23 cellular contexts compared by ENCODE assay signal in genomic region chr12:65930114-65930828, GRCh38.
DNase-seq lines count a peak whose midpoint lies in the region; ATAC-seq and TF ChIP-seq lines count a peak whose summit lies in the region.
"Had no signal": no experiment of that assay in that cellular context is flagged by ENCODE, and none has a peak within 500 bp of the region (broad histone marks: within the 10 kb centered on the region; RNA-seq: fewer than 3 reads in every experiment).

No MANE protein-coding gene starts in this region.

- peak overlapping the region; percentile 13 for H3K4me3 Mint-ChIP-seq in Caco-2 (ENCODE audit: unreplicated experiment)
- H3K4me3 Mint-ChIP-seq: activated naive CD4-positive, alpha-beta T cell treated with anti-CD3 and anti-CD28 coated beads, Interleukin-2, amount 10 ng/mL, durations not matched to agents 7 days and 5 days; CD4-positive, alpha-beta T cell; dendritic cell treated with granulocyte-macrophage colony-stimulating factor and Interleukin-4, amounts not matched to agents 40 ng/mL and 50 ng/mL, for 4 days; stimulated activated naive B cell treated with anti-CD40 and anti-IgM and Interleukin-4, amounts not matched to agents 10 μg/mL and 1 μg/mL and 100 μg/mL, for 72 hours had no signal

- H3K27ac Mint-ChIP-seq in Caco-2 (ENCODE audit: unreplicated experiment), result peak overlapping the region; percentile 49
- H3K27ac Mint-ChIP-seq: activated naive CD4-positive, alpha-beta T cell treated with anti-CD3 and anti-CD28 coated beads, Interleukin-2, amount 10 ng/mL, durations not matched to agents 7 days and 5 days; CD4-positive, alpha-beta T cell; dendritic cell treated with granulocyte-macrophage colony-stimulating factor and Interleukin-4, amounts not matched to agents 40 ng/mL and 50 ng/mL, for 4 days; stimulated activated naive B cell treated with anti-CD40 and anti-IgM and Interleukin-4, amounts not matched to agents 10 μg/mL and 1 μg/mL and 100 μg/mL, for 72 hours had no signal

- peaks cover 92% of the 10 kb centered on the region for H3K79me2 ChIP-seq in osteoblast (ENCODE audit: insufficient read depth, low read length)

- BruUV-seq in Caco-2 (replicated peaks; lab: Mats Ljungman, UMichigan), result no TSS peak

- peaks cover 2% of the 10 kb centered on the region for H4K20me1 ChIP-seq in osteoblast (ENCODE audit: insufficient read depth, low read length)

- H3K36me3 Mint-ChIP-seq in Caco-2 (ENCODE audit: insufficient read depth, unreplicated experiment), result no peaks in the 10 kb centered on the region
- H3K36me3 Mint-ChIP-seq: activated naive CD4-positive, alpha-beta T cell treated with anti-CD3 and anti-CD28 coated beads, Interleukin-2, amount 10 ng/mL, durations not matched to agents 7 days and 5 days; stimulated activated naive B cell treated with anti-CD40 and anti-IgM and Interleukin-4, amounts not matched to agents 10 μg/mL and 1 μg/mL and 100 μg/mL, for 72 hours had no signal

- TF ChIP-seq CTCF in Caco-2 (IDR thresholded peaks at IDR 0.05; ENCODE audit: insufficient read depth in 1 of 2, low read depth in 1 of 2, low read length in 1 of 2, severe bottlenecking in 1 of 2, unreplicated experiment in 1 of 2) (no peak), osteoblast (IDR thresholded peaks at IDR 0.05; ENCODE audit: extremely low read depth, low read depth, low read length) (no peak)

- CTCF ChIA-PET in Caco-2 (lab: Charles Lee), result interaction anchor here (0.5 to 1.2 kb wide), 4 partner anchors 14 to 328 kb away, joined by 3 to 8 read pairs (median 4); no protein-coding TSS in a partner anchor

- H3K36me3 ChIP-seq in Caco-2 (ENCODE audit: control insufficient read depth, insufficient read depth, low read length) (no peaks in the 10 kb centered on the region), osteoblast (ENCODE audit: insufficient read depth, low read length) (peaks cover 39% of the 10 kb centered on the region), HAP-1 (replicated peaks) (no peaks in the 10 kb centered on the region; the same call in 1 of the 2 replicates)
- H3K36me3 ChIP-seq: heart right ventricle had no signal

- H3K4me3 ChIP-seq in Caco-2 (ENCODE audit: low read depth, low read length), result no peak overlapping the region
- H3K4me3 ChIP-seq in osteoblast (ENCODE audit: insufficient read depth, low read length), result no peak overlapping the region
- H3K4me3 ChIP-seq in HAP-1, result no peak overlapping the region
- H3K4me3 ChIP-seq: heart right ventricle, skin epidermis, testis had no signal

- in situ Hi-C loops in HAP-1 (cut with MboI; ENCODE audit: low sequenced_read_pairs), result no loop called here

- H3K27ac ChIP-seq in epithelial cell of prostate, result peak overlapping the region; percentile 42
- H3K27ac ChIP-seq in osteoblast (ENCODE audit: low read depth, low read length), result peak overlapping the region; percentile 3
- H3K27ac ChIP-seq: heart right ventricle, skin epidermis, testis had no signal

- H3K9me3 ChIP-seq in Caco-2 (no peaks in the 10 kb centered on the region), osteoblast (ENCODE audit: low read depth, low read length) (no peaks in the 10 kb centered on the region), HAP-1 (no peaks in the 10 kb centered on the region)
- H3K9me3 ChIP-seq: heart right ventricle, testis had no signal

- intact Hi-C loops in Caco-2 (cut with micrococcal nuclease; ENCODE audit: unreplicated experiment), result loop anchor here (5.0 kb wide), 1 partner anchor 157 kb away; no protein-coding TSS in a partner anchor

- H3K27me3 Mint-ChIP-seq in Caco-2 (ENCODE audit: insufficient read depth, unreplicated experiment), result no peaks in the 10 kb centered on the region
- H3K27me3 Mint-ChIP-seq: dendritic cell treated with granulocyte-macrophage colony-stimulating factor and Interleukin-4, amounts not matched to agents 40 ng/mL and 50 ng/mL, for 4 days; stimulated activated naive B cell treated with anti-CD40 and anti-IgM and Interleukin-4, amounts not matched to agents 10 μg/mL and 1 μg/mL and 100 μg/mL, for 72 hours had no signal

- H3K4me2 ChIP-seq in osteoblast (ENCODE audit: insufficient read depth, low read length), result no peak overlapping the region

- peaks cover 76% of the 10 kb centered on the region for H3K4me1 ChIP-seq in Caco-2
- peaks cover 44% of the 10 kb centered on the region for H3K4me1 ChIP-seq in osteoblast (ENCODE audit: insufficient read depth, low read length)
- H3K4me1 ChIP-seq in HAP-1, result peaks cover 19% of the 10 kb centered on the region
- H3K4me1 ChIP-seq: testis had no signal

- no peaks in the 10 kb centered on the region for H3K9me3 Mint-ChIP-seq in Caco-2 (ENCODE audit: unreplicated experiment)
- H3K9me3 Mint-ChIP-seq: activated naive CD4-positive, alpha-beta T cell treated with anti-CD3 and anti-CD28 coated beads, Interleukin-2, amount 10 ng/mL, durations not matched to agents 7 days and 5 days; CD4-positive, alpha-beta T cell; dendritic cell treated with granulocyte-macrophage colony-stimulating factor and Interleukin-4, amounts not matched to agents 40 ng/mL and 50 ng/mL, for 4 days; stimulated activated naive B cell treated with anti-CD40 and anti-IgM and Interleukin-4, amounts not matched to agents 10 μg/mL and 1 μg/mL and 100 μg/mL, for 72 hours had no signal

- DNase-seq in Caco-2 (peak; percentile 48 to 63), LoVo (ENCODE audit: low spot score) (peak; percentile 45), epithelial cell of prostate (ENCODE audit: low read depth, low spot score) (no peak), osteoblast (ENCODE audit: insufficient read length, low spot score, missing footprints) (no peak), SIG-M5 treated with dmso at 0.1 percent for 504 hours (lab: John Stamatoyannopoulos, UW; ENCODE audit: unreplicated experiment) (no peak), HAP-1 (ENCODE audit: low spot score in 2 of 2) (no peak), DMS114 treated with DMSO at 0.1 percent for 48 hours (lab: John Stamatoyannopoulos, UW; ENCODE audit: unreplicated experiment) (no peak)
- DNase-seq: activated CD4-positive, CD25-positive, alpha-beta regulatory T cell; activated naive CD4-positive, alpha-beta T cell treated with anti-CD3 and anti-CD28 coated beads, Interleukin-2, amount 10 ng/mL, durations not matched to agents 7 days and 5 days; activated T-cell treated with anti-CD3 and anti-CD28 coated beads, Interleukin-2, amount 50 U/mL, for 48 hours; CD4-positive, alpha-beta T cell; DMS79 treated with DMSO at 0.1 percent for 48 hours; heart right ventricle; left ventricle myocardium superior; NCI-H2081 treated with DMSO at 0.1 percent for 48 hours; NCI-H510A; stimulated activated CD4-positive, alpha-beta T cell treated with anti-CD3 and anti-CD28 coated beads, Interleukin-2, amount 100 ng/mL, for 48 hours; stimulated activated naive B cell treated with anti-CD40 and anti-IgM and Interleukin-4, amounts not matched to agents 10 μg/mL and 1 μg/mL and 100 μg/mL, for 72 hours; T-helper 9 cell; testis had no signal

- POLR2A ChIA-PET in Caco-2 (lab: Charles Lee), result interaction anchor here (1.1 kb wide), 1 partner anchor 761 kb away, joined by 3 read pairs; the partner anchor contains the start of gene LEMD3

- H3K27me3 ChIP-seq in Caco-2 (replicated peaks; ENCODE audit: control insufficient read depth, insufficient read depth, low read length) (no peaks in the 10 kb centered on the region), osteoblast (ENCODE audit: insufficient read depth, low read length) (no peaks in the 10 kb centered on the region), HAP-1 (ENCODE audit: low read depth) (no peaks in the 10 kb centered on the region)
- H3K27me3 ChIP-seq: testis had no signal

- no peak for ATAC-seq in HG03139 (IDR thresholded peaks at IDR 0.05; ENCODE audit: unreplicated experiment)
- ATAC-seq: heart right ventricle; left ventricle myocardium superior; stimulated activated naive B cell treated with anti-CD40 and anti-IgM and Interleukin-4, amounts not matched to agents 10 μg/mL and 1 μg/mL and 100 μg/mL, for 72 hours had no signal

- H3K4me1 Mint-ChIP-seq in Caco-2 (ENCODE audit: low read depth, unreplicated experiment), result peaks cover 52% of the 10 kb centered on the region
- H3K4me1 Mint-ChIP-seq: activated naive CD4-positive, alpha-beta T cell treated with anti-CD3 and anti-CD28 coated beads, Interleukin-2, amount 10 ng/mL, durations not matched to agents 7 days and 5 days had no signal

- no peak overlapping the region for H2AFZ ChIP-seq in osteoblast (ENCODE audit: low read length)

Comparison
In these comparisons a context has a peak if more than half of its experiments do, and no peak if none do; other contexts are left out.
1. DNase-seq: peak in Caco-2 (2 of 2) and LoVo (single experiment); none in epithelial cell of prostate (single experiment), osteoblast (single experiment), SIG-M5 treated with dmso at 0.1 percent for 504 hours (single experiment), HAP-1 (0 of 2) and DMS114 treated with DMSO at 0.1 percent for 48 hours (single experiment).